Comparison of ENCODE assay signal across 22 cellular contexts in genomic region chr1:109402025-109402424, GRCh38.
"Had no signal": no experiment of that assay in that cellular context is flagged by ENCODE, and none has a peak within 500 bp of the region (broad histone marks: within the 10 kb centered on the region; RNA-seq: fewer than 3 reads in every experiment).

No MANE protein-coding gene starts in this region.

- H3K27me3 ChIP-seq: brain microvascular endothelial cell, colonic mucosa, left lung, pancreas, thyroid gland had no signal

- DNase-seq: activated B cell treated with CpG ODN at 0.5 μM for 24 hours; activated CD4-positive, alpha-beta T cell treated with anti-CD3 and anti-CD28 coated beads for 4 hours; activated CD4-positive, alpha-beta T cell treated with anti-CD3 and anti-CD28 coated beads, Interleukin-2, amount 50 U/mL, for 48 hours; activated gamma-delta T cell; activated naive CD4-positive, alpha-beta T cell treated with anti-CD3 and anti-CD28 coated beads, Interleukin-2, amount 50 U/mL, for 16 hours; activated naive CD8-positive, alpha-beta T cell treated with anti-CD3 and anti-CD28 coated beads, Interleukin-2, amount 50 U/mL, for 24 hours; aorta; brain microvascular endothelial cell; colonic mucosa; endodermal cell; left lung; mammary epithelial cell; midbrain; nephron progenitor cell; pancreas; spleen; stimulated activated CD4-positive, alpha-beta T cell treated with anti-CD3 and anti-CD28 coated beads, Interleukin-4, amount 100 ng/mL, for 1 hour; stimulated activated naive CD4-positive, alpha-beta T cell; T1000; thyroid gland had no signal

- H3K36me3 ChIP-seq: colonic mucosa had no signal

- H3K27ac ChIP-seq: brain microvascular endothelial cell, colonic mucosa, epithelial cell of prostate, left lung, pancreas, spleen, thyroid gland had no signal

- ATAC-seq: activated naive CD8-positive, alpha-beta T cell treated with anti-CD3 and anti-CD28 coated beads, Interleukin-2, amount 50 U/mL, for 24 hours; left lung; pancreas; sciatic nerve had no signal

- H3K4me3 ChIP-seq: colonic mucosa, left lung, pancreas, spleen, thyroid gland had no signal

- H3K4me1 ChIP-seq: colonic mucosa had no signal

- H3K9me3 ChIP-seq: colonic mucosa, left lung, pancreas, spleen, thyroid gland had no signal
